In genomic region chr1:65595724-65596123, GRCh38 we compare ENCODE assay signal across 32 cellular contexts.
"Had no signal": no experiment of that assay in that cellular context is flagged by ENCODE, and none has a peak within 500 bp of the region (broad histone marks: within the 10 kb centered on the region; RNA-seq: fewer than 3 reads in every experiment).

No MANE protein-coding gene starts in this region.

- H3K36me3 ChIP-seq: neutrophil, spleen, suprapubic skin, tibial artery, transverse colon, upper lobe of right lung, uterus had no signal

- H3K4me3 ChIP-seq: psoas muscle, skin epidermis, smooth muscle cell, spleen, suprapubic skin, testis, tibial artery, transverse colon, upper lobe of right lung, uterus had no signal

- H3K79me2 ChIP-seq: parathyroid adenoma had no signal

- H3K9me3 ChIP-seq: neutrophil, psoas muscle, spleen, suprapubic skin, testis, tibial artery, transverse colon, upper lobe of right lung, uterus had no signal

- H3K27ac ChIP-seq: neutrophil, parathyroid adenoma, psoas muscle, skin epidermis, spleen, suprapubic skin, testis, tibial artery, transverse colon, upper lobe of right lung, uterus had no signal

- H3K4me1 Mint-ChIP-seq: naive thymus-derived CD8-positive, alpha-beta T cell; nephron progenitor cell; neural crest cell; stimulated activated memory B cell treated with anti-CD40 and anti-IgM and Interleukin-4, amounts not matched to agents 10 μg/mL and 1 μg/mL and 100 μg/mL, for 72 hours; stimulated activated naive CD8-positive, alpha-beta T cell treated with anti-CD3 and anti-CD28 coated beads, Interleukin-15, amount 100 ng/mL, for 72 hours had no signal

- H3K4me1 ChIP-seq: parathyroid adenoma, psoas muscle, spleen, suprapubic skin, testis, tibial artery, transverse colon, upper lobe of right lung, uterus had no signal

- H3K27me3 ChIP-seq: neutrophil, spleen, suprapubic skin, testis, tibial artery, transverse colon, upper lobe of right lung, uterus had no signal

- H3K4me2 ChIP-seq: smooth muscle cell had no signal

- H3K27ac Mint-ChIP-seq: naive thymus-derived CD8-positive, alpha-beta T cell; natural killer cell treated with Interleukin-12 subunit alpha and Interleukin-12 subunit beta and Interleukin-15 and Interleukin-18, amount 100 ng/mL, for 72 hours; nephron progenitor cell; progenitor cell of endocrine pancreas; stimulated activated memory B cell treated with anti-CD40 and anti-IgM and Interleukin-4, amounts not matched to agents 10 μg/mL and 1 μg/mL and 100 μg/mL, for 72 hours; stimulated activated naive CD8-positive, alpha-beta T cell treated with anti-CD3 and anti-CD28 coated beads, Interleukin-15, amount 100 ng/mL, for 72 hours; type B pancreatic cell had no signal

- H3K27me3 Mint-ChIP-seq: natural killer cell treated with Interleukin-12 subunit alpha and Interleukin-12 subunit beta and Interleukin-15 and Interleukin-18, amount 100 ng/mL, for 72 hours; progenitor cell of endocrine pancreas; stimulated activated memory B cell treated with anti-CD40 and anti-IgM and Interleukin-4, amounts not matched to agents 10 μg/mL and 1 μg/mL and 100 μg/mL, for 72 hours; stimulated activated naive CD8-positive, alpha-beta T cell treated with anti-CD3 and anti-CD28 coated beads, Interleukin-15, amount 100 ng/mL, for 72 hours; type B pancreatic cell had no signal

- DNase-seq: naive thymus-derived CD8-positive, alpha-beta T cell; nephron progenitor cell; nucleus accumbens; posterior cingulate gyrus; psoas muscle; right cardiac atrium; spleen; stimulated activated CD4-positive, alpha-beta T cell treated with anti-CD3 and anti-CD28 coated beads, Interleukin-12 subunit alpha, Interleukin-12 subunit beta, amount 100 ng/mL, for 4 hours; stimulated activated CD4-positive, alpha-beta T cell treated with anti-CD3 and anti-CD28 coated beads, Interleukin-1b, Interleukin-23, amount 100 ng/mL, for 48 hours; stimulated activated CD4-positive, alpha-beta T cell treated with anti-CD3 and anti-CD28 coated beads, Interleukin-4, amount 100 ng/mL, for 1 hour; stimulated activated CD4-positive, alpha-beta T cell treated with anti-CD3 and anti-CD28 coated beads, Interleukin-4, amount 100 ng/mL, for 4 hours; stimulated activated CD8-positive, alpha-beta memory T cell treated with anti-CD3 and anti-CD28 coated beads, Interleukin-4, amount 100 ng/mL, for 48 hours; stimulated activated naive CD4-positive, alpha-beta T cell; stimulated activated naive CD8-positive, alpha-beta T cell treated with anti-CD3 and anti-CD28 coated beads, Interleukin-15, amount 100 ng/mL, for 72 hours; stimulated activated naive CD8-positive, alpha-beta T cell treated with anti-CD3 and anti-CD28 coated beads, Interleukin-15, Interleukin-2, amounts not matched to agents 100 U/mL and 50 U/mL, for 24 hours; substantia nigra; testis; tibial artery; transverse colon; upper lobe of right lung; uterus had no signal

- ATAC-seq: naive thymus-derived CD8-positive, alpha-beta T cell; natural killer cell treated with Interleukin-12 subunit alpha and Interleukin-12 subunit beta and Interleukin-15 and Interleukin-18, amount 100 ng/mL, for 72 hours; psoas muscle; right cardiac atrium; sciatic nerve; stimulated activated memory B cell treated with anti-CD40 and anti-IgM and Interleukin-4, amounts not matched to agents 10 μg/mL and 1 μg/mL and 100 μg/mL, for 72 hours; stimulated activated naive CD8-positive, alpha-beta T cell treated with anti-CD3 and anti-CD28 coated beads, Interleukin-15, amount 100 ng/mL, for 72 hours; stimulated activated naive CD8-positive, alpha-beta T cell treated with anti-CD3 and anti-CD28 coated beads, Interleukin-15, Interleukin-2, amounts not matched to agents 100 U/mL and 50 U/mL, for 24 hours; upper lobe of right lung had no signal

- H2AFZ ChIP-seq: parathyroid adenoma had no signal

- H3K4me3 Mint-ChIP-seq: naive thymus-derived CD8-positive, alpha-beta T cell; natural killer cell treated with Interleukin-12 subunit alpha and Interleukin-12 subunit beta and Interleukin-15 and Interleukin-18, amount 100 ng/mL, for 72 hours; nephron progenitor cell; neural crest cell; stimulated activated memory B cell treated with anti-CD40 and anti-IgM and Interleukin-4, amounts not matched to agents 10 μg/mL and 1 μg/mL and 100 μg/mL, for 72 hours; stimulated activated naive CD8-positive, alpha-beta T cell treated with anti-CD3 and anti-CD28 coated beads, Interleukin-15, amount 100 ng/mL, for 72 hours; type B pancreatic cell had no signal

- H3K9me3 Mint-ChIP-seq: nephron progenitor cell; neural crest cell; stimulated activated memory B cell treated with anti-CD40 and anti-IgM and Interleukin-4, amounts not matched to agents 10 μg/mL and 1 μg/mL and 100 μg/mL, for 72 hours; type B pancreatic cell had no signal

- H3K36me3 Mint-ChIP-seq: natural killer cell treated with Interleukin-12 subunit alpha and Interleukin-12 subunit beta and Interleukin-15 and Interleukin-18, amount 100 ng/mL, for 72 hours; stimulated activated memory B cell treated with anti-CD40 and anti-IgM and Interleukin-4, amounts not matched to agents 10 μg/mL and 1 μg/mL and 100 μg/mL, for 72 hours; type B pancreatic cell had no signal

- H3K9ac ChIP-seq: parathyroid adenoma had no signal
